In the genomic region with DNA sequence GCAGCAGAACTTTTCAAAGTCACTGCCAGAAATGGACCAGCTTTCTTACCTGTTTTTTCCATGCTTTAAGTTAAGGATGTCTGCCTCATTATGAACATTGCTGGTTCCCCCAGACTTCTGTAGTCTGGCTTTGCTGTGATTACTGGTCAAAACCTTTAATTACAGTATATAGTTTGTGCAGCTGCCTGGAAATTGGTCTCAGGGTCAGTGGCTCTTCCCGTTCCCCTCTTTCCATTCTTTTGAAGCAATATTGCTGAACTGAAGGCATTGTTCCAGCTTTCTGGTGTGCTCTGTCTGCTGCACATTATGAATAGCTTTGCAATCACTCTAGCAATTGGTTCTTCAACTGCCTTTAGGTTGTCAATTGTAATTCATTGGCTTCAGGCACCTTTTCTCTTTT, we compare ENCODE assay signal across 17 cellular contexts.
DNase-seq lines count a peak whose midpoint lies in the region; TF ChIP-seq lines count a peak whose summit lies in the region.
"Had no signal": no experiment of that assay in that cellular context is flagged by ENCODE, and none has a peak within 500 bp of the region (broad histone marks: within the 10 kb centered on the region; RNA-seq: fewer than 3 reads in every experiment).

No MANE protein-coding gene starts in this region.

- intact Hi-C loops in left ventricle myocardium inferior (cut with micrococcal nuclease) = no loop called here

- H3K36me3 ChIP-seq in SJCRH30 = no peaks in the 10 kb centered on the region
- H3K36me3 ChIP-seq in left ventricle myocardium inferior = no peaks in the 10 kb centered on the region
- H3K36me3 ChIP-seq: BE2C had no signal

- DNase-seq in NCI-H146 (lab: John Stamatoyannopoulos, UW) (peak; percentile 97), NCI-H748 (lab: John Stamatoyannopoulos, UW; ENCODE audit: unreplicated experiment) (peak; percentile 96), SJCRH30 (peak; percentile 23 to 72), retina (peak; percentile 56), left ventricle myocardium inferior (no peak), NCI-H2196 (lab: John Stamatoyannopoulos, UW; ENCODE audit: unreplicated experiment) (no peak), activated T-cell treated with anti-CD3 and anti-CD28 coated beads for 4 hours (no peak)
- DNase-seq: BE2C, DMS79, Karpas-422, MV-4-11, NCI-H2029, NCI-H2171, NCI-H446 treated with DMSO at 0.1 percent for 48 hours, SW 1271, T-helper 17 cell had no signal

- H3K27me3 ChIP-seq in SJCRH30 (no peaks in the 10 kb centered on the region), left ventricle myocardium inferior (ENCODE audit: low read depth) (no peaks in the 10 kb centered on the region)
- H3K27me3 ChIP-seq: BE2C had no signal

- TF ChIP-seq CTCF in left ventricle myocardium inferior (IDR thresholded peaks at IDR 0.05; ENCODE audit: borderline replicate concordance) = no peak

- no peaks in the 10 kb centered on the region for H3K9me3 ChIP-seq in SJCRH30 (replicated peaks)
- no peaks in the 10 kb centered on the region for H3K9me3 ChIP-seq in left ventricle myocardium inferior (replicated peaks)
- H3K9me3 ChIP-seq: BE2C had no signal

- H3K27ac ChIP-seq in SJCRH30 (peak overlapping the region; percentile 22; the same call in 1 of the 2 replicates), left ventricle myocardium inferior (replicated peaks) (no peak overlapping the region)
- H3K27ac ChIP-seq: SK-N-MC had no signal

- H3K4me3 ChIP-seq in SJCRH30 (no peak overlapping the region), left ventricle myocardium inferior (no peak overlapping the region)
- H3K4me3 ChIP-seq: SK-N-MC had no signal

- H3K4me1 ChIP-seq in SJCRH30 (peaks cover 20% of the 10 kb centered on the region), left ventricle myocardium inferior (no peaks in the 10 kb centered on the region)
- H3K4me1 ChIP-seq: BE2C had no signal

Comparison
In these comparisons a context has a peak if more than half of its experiments do, and no peak if none do; other contexts are left out.
1. DNase-seq: peak in NCI-H146 (single experiment), NCI-H748 (single experiment), SJCRH30 (2 of 2) and retina (single experiment); none in left ventricle myocardium inferior (single experiment), NCI-H2196 (single experiment) and activated T-cell treated with anti-CD3 and anti-CD28 coated beads for 4 hours (single experiment).